ENCODE assay signal across 10 cellular contexts in genomic region chr7:123126691-123127090, GRCh38.
"Had no signal": no experiment of that assay in that cellular context is flagged by ENCODE, and none has a peak within 500 bp of the region (broad histone marks: within the 10 kb centered on the region; RNA-seq: fewer than 3 reads in every experiment).

No MANE protein-coding gene starts in this region.

- H3K9me3 ChIP-seq: HAP-1 had no signal

- DNase-seq: GM23248, GOT3, H7, HFFc6, IMR-90, KG1 had no signal

- FAIRE-seq: HTR-8/SVneo, K562 had no signal

- ATAC-seq: HCT116, K562 had no signal

- H3K36me3 ChIP-seq: HAP-1 had no signal

- H3K4me3 ChIP-seq: GM23248, HAP-1, K562 had no signal
